In genomic region chr5:159783731-159784247, GRCh38 we compare ENCODE assay signal across 20 cellular contexts.
"Had no signal": no experiment of that assay in that cellular context is flagged by ENCODE, and none has a peak within 500 bp of the region (broad histone marks: within the 10 kb centered on the region; RNA-seq: fewer than 3 reads in every experiment).

No MANE protein-coding gene starts in this region.

- H3K36me3 ChIP-seq: breast epithelium had no signal

- H3K4me3 ChIP-seq: breast epithelium, K562 had no signal

- H3K9me3 ChIP-seq: breast epithelium had no signal

- H3K27me3 ChIP-seq: breast epithelium had no signal

- H3K4me1 ChIP-seq: breast epithelium had no signal

- FAIRE-seq: K562 had no signal

- DNase-seq: activated CD4-positive, alpha-beta T cell treated with anti-CD3 and anti-CD28 coated beads for 48 hours; activated CD4-positive, alpha-beta T cell treated with anti-CD3 and anti-CD28 coated beads, Interleukin-2, amount 50 U/mL, for 4 hours; activated CD4-positive, CD25-positive, alpha-beta regulatory T cell treated with anti-CD3 and anti-CD28 coated beads, Interleukin-2, amount 50 U/mL, for 72 hours; activated CD8-positive, alpha-beta memory T cell treated with anti-CD3 and anti-CD28 coated beads, Interleukin-2, amount 50 U/mL, for 48 hours; activated CD8-positive, alpha-beta T cell treated with anti-CD3 and anti-CD28 coated beads, Interleukin-2, amount 10 ng/mL, durations not matched to agents 7 days and 5 days; activated gamma-delta T cell; activated naive CD4-positive, alpha-beta T cell treated with anti-CD3 and anti-CD28 coated beads, Interleukin-2, amount 10 ng/mL, durations not matched to agents 7 days and 5 days; activated naive CD8-positive, alpha-beta T cell treated with anti-CD3 and anti-CD28 coated beads for 36 hours; activated T-cell treated with anti-CD3 and anti-CD28 coated beads, Interleukin-2, amount 50 U/mL, for 1 hour; Karpas-422; MM.1S; NCI-H1105 treated with DMSO at 0.1 percent for 48 hours; NCI-H1436 treated with DMSO at 0.1 percent for 48 hours; NCI-H187; NCI-H2081; NCI-H510A treated with DMSO at 0.1 percent for 48 hours; PC-3; SHP77 treated with DMSO at 0.1 percent for 48 hours had no signal

- ATAC-seq: activated CD8-positive, alpha-beta T cell treated with anti-CD3 and anti-CD28 coated beads, Interleukin-2, amount 10 ng/mL, durations not matched to agents 7 days and 5 days; K562; PC-3 had no signal

- H3K27ac ChIP-seq: breast epithelium had no signal
